23 cellular contexts compared by ENCODE assay signal in genomic region chr2:213247566-213247965, GRCh38.
"Had no signal": no experiment of that assay in that cellular context is flagged by ENCODE, and none has a peak within 500 bp of the region (broad histone marks: within the 10 kb centered on the region; RNA-seq: fewer than 3 reads in every experiment).

No MANE protein-coding gene starts in this region.

- ATAC-seq: activated T-cell treated with anti-CD3 and anti-CD28 coated beads, Interleukin-2, amount 50 U/mL, for 4 hours; left lung; naive thymus-derived CD8-positive, alpha-beta T cell; stimulated activated naive B cell treated with anti-CD40 and anti-IgM and Interleukin-4, amounts not matched to agents 10 μg/mL and 1 μg/mL and 100 μg/mL, for 72 hours; WTC11 had no signal

- H3K4me2 ChIP-seq: neural progenitor cell had no signal

- H3K4me1 ChIP-seq: adrenal gland, left lung, sigmoid colon, upper lobe of left lung had no signal

- H3K4me3 ChIP-seq: adrenal gland, left lung, lung, neural progenitor cell, sigmoid colon, upper lobe of left lung had no signal

- H3K27me3 ChIP-seq: left lung, neural progenitor cell, sigmoid colon, upper lobe of left lung had no signal

- H3K36me3 ChIP-seq: adrenal gland, left lung, neural progenitor cell, sigmoid colon, upper lobe of left lung had no signal

- DNase-seq: activated CD8-positive, alpha-beta memory T cell treated with anti-CD3 and anti-CD28 coated beads, Interleukin-2, amount 50 U/mL, for 48 hours; activated naive CD4-positive, alpha-beta T cell; activated T-cell treated with anti-CD3 and anti-CD28 coated beads, Interleukin-2, amount 50 U/mL, for 4 hours; adrenal gland; foreskin melanocyte; kidney; left lung; naive thymus-derived CD8-positive, alpha-beta T cell; retina; sigmoid colon; stimulated activated CD4-positive, alpha-beta T cell treated with anti-CD3 and anti-CD28 coated beads, Interleukin-2, amount 100 ng/mL, for 48 hours; stimulated activated CD8-positive, alpha-beta memory T cell treated with anti-CD3 and anti-CD28 coated beads, Interleukin-4, amount 100 ng/mL, for 48 hours; stimulated activated naive B cell treated with anti-CD40 and anti-IgM and Interleukin-4, amounts not matched to agents 10 μg/mL and 1 μg/mL and 100 μg/mL, for 72 hours; T1000; upper lobe of left lung had no signal

- H2AFZ ChIP-seq: neural progenitor cell had no signal

- H3K4me3 Mint-ChIP-seq: activated naive CD8-positive, alpha-beta T cell; activated T-cell treated with anti-CD3 and anti-CD28 coated beads, Interleukin-2, amount 50 U/mL, for 4 hours; central memory CD8-positive, alpha-beta T cell; naive thymus-derived CD8-positive, alpha-beta T cell; neural progenitor cell; stimulated activated naive B cell treated with anti-CD40 and anti-IgM and Interleukin-4, amounts not matched to agents 10 μg/mL and 1 μg/mL and 100 μg/mL, for 72 hours; T-helper 1 cell treated with Interleukin-12 subunit alpha and Interleukin-12 subunit beta and Interleukin-4 antibody, amounts not matched to agents 30 μg/mL and 1 μg/mL, for 36 hours; WTC11 had no signal

- H3K9ac ChIP-seq: neural progenitor cell had no signal

- H3K27ac Mint-ChIP-seq: activated naive CD8-positive, alpha-beta T cell; activated T-helper 2 cell treated with anti-CD3 and anti-CD28 coated beads, Interferon-gamma antibody, Interleukin-2, Interleukin-4, amounts not matched to agents 10 μg/mL and 5 μg/mL and 100 μg/mL, durations not matched to agents 14 hours and 24 hours and 36 hours; naive thymus-derived CD8-positive, alpha-beta T cell; neural progenitor cell; progenitor cell of endocrine pancreas; stimulated activated naive B cell treated with anti-CD40 and anti-IgM and Interleukin-4, amounts not matched to agents 10 μg/mL and 1 μg/mL and 100 μg/mL, for 72 hours; T-helper 1 cell treated with Interleukin-12 subunit alpha and Interleukin-12 subunit beta and Interleukin-4 antibody, amounts not matched to agents 30 μg/mL and 1 μg/mL, for 36 hours; WTC11 had no signal

- H3K27me3 Mint-ChIP-seq: naive thymus-derived CD8-positive, alpha-beta T cell; progenitor cell of endocrine pancreas; stimulated activated naive B cell treated with anti-CD40 and anti-IgM and Interleukin-4, amounts not matched to agents 10 μg/mL and 1 μg/mL and 100 μg/mL, for 72 hours had no signal

- H3K27ac ChIP-seq: adrenal gland, left lung, neural progenitor cell, sigmoid colon, upper lobe of left lung had no signal

- H3K9me3 Mint-ChIP-seq: activated T-cell treated with anti-CD3 and anti-CD28 coated beads, Interleukin-2, amount 50 U/mL, for 4 hours; activated T-helper 2 cell treated with anti-CD3 and anti-CD28 coated beads, Interferon-gamma antibody, Interleukin-2, Interleukin-4, amounts not matched to agents 10 μg/mL and 5 μg/mL and 100 μg/mL, durations not matched to agents 14 hours and 24 hours and 36 hours; central memory CD8-positive, alpha-beta T cell; naive thymus-derived CD8-positive, alpha-beta T cell; neural progenitor cell; T-helper 1 cell treated with Interleukin-12 subunit alpha and Interleukin-12 subunit beta and Interleukin-4 antibody, amounts not matched to agents 30 μg/mL and 1 μg/mL, for 36 hours; WTC11 had no signal

- H3K9me3 ChIP-seq: adrenal gland, left lung, sigmoid colon, upper lobe of left lung had no signal

- H3K36me3 Mint-ChIP-seq: activated naive CD8-positive, alpha-beta T cell; naive thymus-derived CD8-positive, alpha-beta T cell; neural progenitor cell; stimulated activated naive B cell treated with anti-CD40 and anti-IgM and Interleukin-4, amounts not matched to agents 10 μg/mL and 1 μg/mL and 100 μg/mL, for 72 hours; WTC11 had no signal
